In the genomic region with DNA sequence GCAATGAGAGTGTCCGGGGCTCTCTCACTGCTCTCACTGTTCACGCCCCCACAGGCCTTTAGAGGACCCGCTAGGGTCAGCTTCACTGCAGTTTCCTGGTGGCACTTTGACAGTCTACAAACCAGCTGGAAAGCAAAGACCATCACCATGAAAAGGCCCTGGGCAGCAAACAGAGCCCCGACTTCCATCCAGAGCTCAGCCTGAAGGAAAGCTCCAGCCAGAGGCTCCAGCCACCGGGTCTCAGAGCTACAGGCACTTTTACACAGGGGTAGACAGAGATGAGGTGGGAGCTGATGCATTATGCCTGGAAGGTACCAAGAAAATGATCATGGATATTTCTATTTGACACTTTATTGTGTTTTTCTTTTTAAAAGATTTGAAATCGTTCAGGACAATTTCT, we compare ENCODE assay signal across 18 cellular contexts.
DNase-seq lines count a peak whose midpoint lies in the region; ATAC-seq, FAIRE-seq and TF ChIP-seq lines count a peak whose summit lies in the region.
"Had no signal": no experiment of that assay in that cellular context is flagged by ENCODE, and none has a peak within 500 bp of the region (broad histone marks: within the 10 kb centered on the region; RNA-seq: fewer than 3 reads in every experiment).

No MANE protein-coding gene starts in this region.

- no peaks in the 10 kb centered on the region for H3K27me3 ChIP-seq in SK-N-SH (ENCODE audit: insufficient read depth)
- no peaks in the 10 kb centered on the region for H3K27me3 ChIP-seq in stomach
- H3K27me3 ChIP-seq: uterus had no signal

- no peak for TF ChIP-seq RAD21 in SK-N-SH (IDR thresholded peaks at IDR 0.05; ENCODE audit: low read length)

- TF ChIP-seq EP300 in SK-N-SH (IDR thresholded peaks at IDR 0.05; ENCODE audit: borderline replicate concordance in 1 of 2, low read depth in 1 of 2, low read length in 1 of 2) (no peak), stomach (IDR thresholded peaks at IDR 0.05) (no peak)

- H3F3A ChIP-seq in SK-N-SH (replicated peaks; ENCODE audit: insufficient read depth), result no peaks in the 10 kb centered on the region

- peak overlapping the region; percentile 57; the same call in 1 of the 2 replicates for H2AFZ ChIP-seq in SK-N-SH (ENCODE audit: low read depth)

- no peak for DNase-seq in SK-N-SH
- peak; percentile 20 for DNase-seq in astrocyte of the hippocampus (ENCODE audit: low read depth, low spot score)
- peak; percentile 18 for DNase-seq in iPS-NIHi7 (ENCODE audit: extremely low spot score)
- DNase-seq in stomach, result no peak
- no peak for DNase-seq in NCI-H2171 treated with DMSO at 0.1 percent for 48 hours (lab: John Stamatoyannopoulos, UW)
- DNase-seq in cerebellum (ENCODE audit: low spot score), result no peak
- no peak for DNase-seq in HTR-8/SVneo (ENCODE audit: insufficient read length, low spot score)
- DNase-seq: activated CD4-positive, alpha-beta T cell treated with anti-CD3 and anti-CD28 coated beads for 4 hours; activated CD8-positive, alpha-beta memory T cell treated with anti-CD3 and anti-CD28 coated beads, Interleukin-2, amount 50 U/mL, for 4 hours; activated gamma-delta T cell treated with Interleukin-2 at 50 U/mL for 16 hours; cortex of kidney; immature natural killer cell; NCI-H1436; uterus had no signal

- FAIRE-seq in HTR-8/SVneo (lab: Jason Lieb, UNC), result no peak
- FAIRE-seq: A549, GM18507 had no signal

- ATAC-seq in SK-N-SH treated with all-trans-retinoic acid at 6 μM for 48 hours, result no peak
- ATAC-seq: A549 had no signal

- H3K4me3 ChIP-seq in SK-N-SH (ENCODE audit: low read depth in 2 of 2, low read length in 1 of 2), result no peak overlapping the region
- no peak overlapping the region for H3K4me3 ChIP-seq in stomach
- H3K4me3 ChIP-seq: A549, lung, uterus had no signal

- H3K9me2 ChIP-seq in SK-N-SH, result no peaks in the 10 kb centered on the region

- intact Hi-C loops in stomach (cut with DNase I; ENCODE audit: low total_unique reads), result no loop called here

- no peaks in the 10 kb centered on the region for H4K20me1 ChIP-seq in SK-N-SH (ENCODE audit: insufficient read depth)

- no peak for TF ChIP-seq POLR2A in stomach (IDR thresholded peaks at IDR 0.05)

- H3K36me3 ChIP-seq in SK-N-SH (replicated peaks in 1 of 2; ENCODE audit: control insufficient read depth in 1 of 2, insufficient read depth in 2 of 2, low read length in 1 of 2), result no peaks in the 10 kb centered on the region
- H3K36me3 ChIP-seq in stomach, result no peaks in the 10 kb centered on the region
- H3K36me3 ChIP-seq: uterus had no signal

- no peaks in the 10 kb centered on the region for H3K9me3 ChIP-seq in SK-N-SH
- no peaks in the 10 kb centered on the region for H3K9me3 ChIP-seq in stomach
- H3K9me3 ChIP-seq: A549, uterus had no signal

- H3K4me1 ChIP-seq in SK-N-SH (ENCODE audit: control insufficient read depth in 1 of 2, insufficient read depth in 2 of 2, low read depth in 1 of 2, low read length in 1 of 2), result peaks cover 0 to 5% of the 10 kb centered on the region in 2 experiments; a peak in 2 of 4 replicates
- H3K4me1 ChIP-seq in stomach, result peaks cover 0 to 23% (median 7%) of the 10 kb centered on the region in 4 donors
- H3K4me1 ChIP-seq: A549, uterus had no signal

- no peaks in the 10 kb centered on the region for H3K79me2 ChIP-seq in SK-N-SH (ENCODE audit: insufficient read depth)

- H3K27ac ChIP-seq in SK-N-SH (ENCODE audit: low read depth in 2 of 2, low read length in 1 of 2) (no peak overlapping the region), stomach (peak overlapping the region in 4 of 5 donors; percentile 59 to 83 (median 65))
- H3K27ac ChIP-seq: A549, uterus had no signal

- H3K4me2 ChIP-seq in SK-N-SH, result no peak overlapping the region
- H3K4me2 ChIP-seq: A549 had no signal

- TF ChIP-seq CTCF in SK-N-SH (IDR thresholded peaks at IDR 0.05), result no peak
- no peak for TF ChIP-seq CTCF in stomach (IDR thresholded peaks at IDR 0.05)

- no peak overlapping the region for H3K9ac ChIP-seq in SK-N-SH

- POLR2A ChIA-PET in SK-N-SH (lab: Yijun Ruan, JAX), result interaction anchor here (0.7 kb wide), 1 partner anchor 19 kb away, joined by 3 read pairs; no protein-coding TSS in a partner anchor

- CTCF ChIA-PET in SK-N-SH (lab: Yijun Ruan, JAX), result interaction anchor here (1.4 to 1.5 kb wide), 2 partner anchors 10 to 263 kb away, joined by 3 read pairs; no protein-coding TSS in a partner anchor

- WGBS in SK-N-SH (ENCODE audit: low lambda C conversion rate), result 97% methylated on average over 6 of the region's 6 CpGs
- 70 to 85% (median 74%) methylated on average over 6 of the region's 6 CpGs for WGBS in stomach, 5 donors

TF ChIP-seq in SK-N-SH, 30 proteins besides CTCF, POLR2A, EP300 and RAD21 (continues in another document):
- TF ChIP-seq TAF1 (IDR thresholded peaks at IDR 0.05; ENCODE audit: borderline replicate concordance, low read depth, low read length) (no peak), GABPA (IDR thresholded peaks at IDR 0.05; ENCODE audit: low read depth) (no peak), FOXM1 (IDR thresholded peaks at IDR 0.05; ENCODE audit: low read depth) (no peak), JUND (IDR thresholded peaks at IDR 0.05) (no peak), EZH2phosphoT487 (IDR thresholded peaks at IDR 0.05; ENCODE audit: borderline replicate concordance, low read depth) (no peak)
- TF ChIP-seq, protein P1, sequence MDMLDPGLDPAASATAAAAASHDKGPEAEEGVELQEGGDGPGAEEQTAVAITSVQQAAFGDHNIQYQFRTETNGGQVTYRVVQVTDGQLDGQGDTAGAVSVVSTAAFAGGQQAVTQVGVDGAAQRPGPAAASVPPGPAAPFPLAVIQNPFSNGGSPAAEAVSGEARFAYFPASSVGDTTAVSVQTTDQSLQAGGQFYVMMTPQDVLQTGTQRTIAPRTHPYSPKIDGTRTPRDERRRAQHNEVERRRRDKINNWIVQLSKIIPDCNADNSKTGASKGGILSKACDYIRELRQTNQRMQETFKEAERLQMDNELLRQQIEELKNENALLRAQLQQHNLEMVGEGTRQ (IDR thresholded peaks at IDR 0.05; ENCODE audit: borderline replicate concordance, low read depth, low read length), result no peak

TF ChIP-seq in SK-N-SH treated with all-trans-retinoic acid at 6 μM for 48 hours, 23 proteins besides CTCF, POLR2A, EP300 and RAD21:
- TF ChIP-seq, protein P2, sequence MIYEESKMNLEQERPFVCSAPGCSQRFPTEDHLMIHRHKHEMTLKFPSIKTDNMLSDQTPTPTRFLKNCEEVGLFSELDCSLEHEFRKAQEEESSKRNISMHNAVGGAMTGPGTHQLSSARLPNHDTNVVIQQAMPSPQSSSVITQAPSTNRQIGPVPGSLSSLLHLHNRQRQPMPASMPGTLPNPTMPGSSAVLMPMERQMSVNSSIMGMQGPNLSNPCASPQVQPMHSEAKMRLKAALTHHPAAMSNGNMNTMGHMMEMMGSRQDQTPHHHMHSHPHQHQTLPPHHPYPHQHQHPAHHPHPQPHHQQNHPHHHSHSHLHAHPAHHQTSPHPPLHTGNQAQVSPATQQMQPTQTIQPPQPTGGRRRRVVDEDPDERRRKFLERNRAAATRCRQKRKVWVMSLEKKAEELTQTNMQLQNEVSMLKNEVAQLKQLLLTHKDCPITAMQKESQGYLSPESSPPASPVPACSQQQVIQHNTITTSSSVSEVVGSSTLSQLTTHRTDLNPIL (CRISPR knock-in tag; IDR thresholded peaks at IDR 0.05; ENCODE audit: low read depth), result no peak
- TF ChIP-seq, protein P3, sequence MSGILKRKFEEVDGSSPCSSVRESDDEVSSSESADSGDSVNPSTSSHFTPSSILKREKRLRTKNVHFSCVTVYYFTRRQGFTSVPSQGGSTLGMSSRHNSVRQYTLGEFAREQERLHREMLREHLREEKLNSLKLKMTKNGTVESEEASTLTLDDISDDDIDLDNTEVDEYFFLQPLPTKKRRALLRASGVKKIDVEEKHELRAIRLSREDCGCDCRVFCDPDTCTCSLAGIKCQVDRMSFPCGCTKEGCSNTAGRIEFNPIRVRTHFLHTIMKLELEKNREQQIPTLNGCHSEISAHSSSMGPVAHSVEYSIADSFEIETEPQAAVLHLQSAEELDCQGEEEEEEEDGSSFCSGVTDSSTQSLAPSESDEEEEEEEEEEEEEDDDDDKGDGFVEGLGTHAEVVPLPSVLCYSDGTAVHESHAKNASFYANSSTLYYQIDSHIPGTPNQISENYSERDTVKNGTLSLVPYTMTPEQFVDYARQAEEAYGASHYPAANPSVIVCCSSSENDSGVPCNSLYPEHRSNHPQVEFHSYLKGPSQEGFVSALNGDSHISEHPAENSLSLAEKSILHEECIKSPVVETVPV (CRISPR knock-in tag; IDR thresholded peaks at IDR 0.05), result no peak
- TF ChIP-seq OSR1 (CRISPR knock-in tag; IDR thresholded peaks at IDR 0.05) (no peak), ZFP3 (CRISPR knock-in tag; IDR thresholded peaks at IDR 0.05) (no peak), TCF4 (CRISPR knock-in tag; IDR thresholded peaks at IDR 0.05; ENCODE audit: borderline replicate concordance) (no peak), ZNF8 (CRISPR knock-in tag; IDR thresholded peaks at IDR 0.05) (no peak), SNAI2 (CRISPR knock-in tag; IDR thresholded peaks at IDR 0.05) (no peak), CSDC2 (CRISPR knock-in tag; IDR thresholded peaks at IDR 0.05) (no peak), GLIS3 (CRISPR knock-in tag; IDR thresholded peaks at IDR 0.05) (no peak), ARNTL (CRISPR knock-in tag; IDR thresholded peaks at IDR 0.05; ENCODE audit: borderline replicate concordance, low read depth) (no peak), ZNF70 (CRISPR knock-in tag; IDR thresholded peaks at IDR 0.05) (no peak), RARB (CRISPR knock-in tag; IDR thresholded peaks at IDR 0.05) (no peak), ESRRG (CRISPR knock-in tag; IDR thresholded peaks at IDR 0.05) (no peak), ZNF565 (CRISPR knock-in tag; conservative IDR thresholded peaks at IDR 0.05; ENCODE audit: low read depth) (no peak)

Comparison
In these comparisons a context has a peak if more than half of its experiments do, and no peak if none do; other contexts are left out.
1. DNase-seq: peak in astrocyte of the hippocampus (single experiment) and iPS-NIHi7 (single experiment); none in SK-N-SH (single experiment), stomach (single experiment), NCI-H2171 treated with DMSO at 0.1 percent for 48 hours (single experiment), cerebellum (single experiment) and HTR-8/SVneo (single experiment).
2. H3K27ac ChIP-seq: peak in stomach (4 of 5); none in SK-N-SH (0 of 2).